8 cellular contexts compared by ENCODE assay signal in genomic region chr6:37819802-37820712, GRCh38. TPM values are rescaled to one million over a fixed set of nuclear protein-coding genes. Genes with fewer than 3 reads are reported as not detected.
A peak's percentile ranks its signal among the peaks of the same experiment; 100 is the strongest.
DNase-seq lines count a peak whose midpoint lies in the region; ATAC-seq, FAIRE-seq and TF ChIP-seq lines count a peak whose summit lies in the region.

No MANE protein-coding gene starts in this region.

- intact Hi-C loops in HCT116 (cut with micrococcal nuclease), result no loop called here

- peak; percentile 59 for DNase-seq in Ammon's horn (ENCODE audit: low spot score)
- DNase-seq in HCT116 (ENCODE audit: low read depth, low spot score), result peak; percentile 29
- peak; percentile 66 for DNase-seq in RCC 7860 (ENCODE audit: low spot score)
- peak; percentile 18 for DNase-seq in activated effector memory CD4-positive, alpha-beta T cell treated with Interleukin-2 at 50 U/mL for 16 hours
- peak; percentile 81 to 91 for DNase-seq in foreskin fibroblast
- peak in 31 of 49 donors; percentile 9 to 67 (median 34) for DNase-seq in substantia nigra (lab: John Stamatoyannopoulos, UW)
- no peak for DNase-seq in NCI-H1694 (lab: John Stamatoyannopoulos, UW)

- no peak for TF ChIP-seq EP300 in neural cell (conservative IDR thresholded peaks at IDR 0.05; ENCODE audit: poor library complexity, severe bottlenecking)

- no peak for TF ChIP-seq POLR2A in HCT116 (IDR thresholded peaks at IDR 0.05; ENCODE audit: borderline replicate concordance, extremely low read depth, insufficient read depth, insufficient read length)

- no peak overlapping the region for H2AFZ ChIP-seq in HCT116 (ENCODE audit: low read depth, low read length, poor library complexity, severe bottlenecking)
- H2AFZ ChIP-seq in neural cell (ENCODE audit: low read depth, low read length), result no peak overlapping the region

- H4K20me1 ChIP-seq in HCT116 (ENCODE audit: insufficient read depth), result no peaks in the 10 kb centered on the region; the same call in 1 of the 2 replicates
- H4K20me1 ChIP-seq in neural cell (ENCODE audit: insufficient read depth), result peaks cover 11% of the 10 kb centered on the region

- no peaks in the 10 kb centered on the region for H3K9me3 ChIP-seq in HCT116 (ENCODE audit: control insufficient read depth in 1 of 2, insufficient read depth in 1 of 2, low read depth in 1 of 2, low read length in 2 of 2)
- H3K9me3 ChIP-seq in neural cell (ENCODE audit: low read length), result no peaks in the 10 kb centered on the region

- CTCF ChIA-PET in HCT116 (lab: Charles Lee), result no interaction called here

- TF ChIP-seq CTCF in HCT116 (IDR thresholded peaks at IDR 0.05 in 2 of 3, conservative IDR thresholded peaks at IDR 0.05 in 1 of 3; ENCODE audit: borderline replicate concordance in 1 of 3, insufficient read depth in 1 of 3, low read depth in 2 of 3, low read length in 2 of 3) (no peak), foreskin fibroblast (IDR thresholded peaks at IDR 0.05; ENCODE audit: low read depth, low read length) (no peak), neural cell (IDR thresholded peaks at IDR 0.05; ENCODE audit: poor library complexity, severe bottlenecking) (no peak)

- H3K36me3 ChIP-seq in HCT116 (ENCODE audit: control insufficient read depth in 1 of 2, insufficient read depth in 2 of 2, low read length in 2 of 2), result no peaks in the 10 kb centered on the region
- no peaks in the 10 kb centered on the region for H3K36me3 ChIP-seq in neural cell (ENCODE audit: insufficient read depth, low read length)

- H3K79me2 ChIP-seq in HCT116 (ENCODE audit: insufficient read depth, low read length), result peaks cover 49% of the 10 kb centered on the region
- peaks cover 47% of the 10 kb centered on the region for H3K79me2 ChIP-seq in neural cell (replicated peaks; ENCODE audit: insufficient read depth, low read length)

- BruUV-seq in HCT116 (replicated peaks; lab: Mats Ljungman, UMichigan), result TSS peak; percentile 54

- H3K4me3 ChIP-seq in HCT116 (replicated peaks in 1 of 2; ENCODE audit: low read depth in 1 of 2, low read length in 2 of 2), result peak overlapping the region; percentile 75 to 77
- peak overlapping the region; percentile 82 to 90 for H3K4me3 ChIP-seq in foreskin fibroblast (ENCODE audit: low read depth in 1 of 2, low read length in 2 of 2)
- peak overlapping the region; percentile 85 for H3K4me3 ChIP-seq in neural cell (ENCODE audit: low read length)

- TF ChIP-seq RAD21 in HCT116 (IDR thresholded peaks at IDR 0.05; ENCODE audit: low read depth), result no peak
- TF ChIP-seq RAD21 in neural cell (conservative IDR thresholded peaks at IDR 0.05), result no peak

- H3K4me2 ChIP-seq in HCT116 (ENCODE audit: low read length) (peak overlapping the region; percentile 98), neural cell (ENCODE audit: low read length) (peak overlapping the region; percentile 92)

- no peaks in the 10 kb centered on the region for H3K9me2 ChIP-seq in HCT116 (ENCODE audit: insufficient read depth)
- H3K9me2 ChIP-seq in neural cell (ENCODE audit: insufficient read depth, low read length), result no peaks in the 10 kb centered on the region

- peak overlapping the region; percentile 68 for H3K9ac ChIP-seq in HCT116 (ENCODE audit: low read length)
- H3K9ac ChIP-seq in neural cell (ENCODE audit: low read length), result peak overlapping the region; percentile 98

- ATAC-seq in HCT116, result peak; percentile 34

- H3K27me3 ChIP-seq in HCT116 (ENCODE audit: insufficient read depth, low read length), result no peaks in the 10 kb centered on the region
- H3K27me3 ChIP-seq in neural cell (ENCODE audit: insufficient read depth, low read depth, low read length), result no peaks in the 10 kb centered on the region

- RAD21 ChIA-PET in HCT116 (lab: Charles Lee; ENCODE audit: low non-redundant PET in 1 of 2, low total read pairs in 2 of 2, uncharacterized antibody in 2 of 2, unreplicated experiment in 2 of 2), result no interaction called here

- peaks cover 6 to 19% of the 10 kb centered on the region in 2 experiments; a peak in 3 of 4 replicates for H3K4me1 ChIP-seq in HCT116 (ENCODE audit: control insufficient read depth in 1 of 2, insufficient read depth in 2 of 2, low read length in 2 of 2)

- peak overlapping the region; percentile 88 for H3K27ac ChIP-seq in HCT116 (ENCODE audit: low read depth, low read length)
- peak overlapping the region; percentile 98 for H3K27ac ChIP-seq in neural cell (ENCODE audit: low read length)
- H3K27ac ChIP-seq in substantia nigra (ENCODE audit: low read depth, low read length, poor library complexity, severe bottlenecking), result peak overlapping the region; percentile 98

- POLR2A ChIA-PET in HCT116 (lab: Charles Lee), result interaction anchor here (0.6 to 2.1 kb wide), 5 partner anchors 8 to 63 kb away, joined by 3 to 8 read pairs (median 3); no protein-coding TSS in a partner anchor

- FAIRE-seq in RCC 7860 (lab: Jason Lieb, UNC), result no peak

- H3F3A ChIP-seq in neural cell (ENCODE audit: insufficient read depth, low read length, poor library complexity, severe bottlenecking), result no peaks in the 10 kb centered on the region

TF ChIP-seq in HCT116, 20 proteins besides CTCF, POLR2A, EP300 and RAD21:
- TF ChIP-seq MAX (IDR thresholded peaks at IDR 0.05), result no peak
- 0 out of 2 replicates have a peak, but pooled peaks have one; percentile 31 for TF ChIP-seq EGR1 (IDR thresholded peaks at IDR 0.05; ENCODE audit: low read depth)
- peak; percentile 80 for TF ChIP-seq CEBPB (IDR thresholded peaks at IDR 0.05; ENCODE audit: low read depth)
- no peak for TF ChIP-seq JUND (IDR thresholded peaks at IDR 0.05)
- TF ChIP-seq, protein P1, sequence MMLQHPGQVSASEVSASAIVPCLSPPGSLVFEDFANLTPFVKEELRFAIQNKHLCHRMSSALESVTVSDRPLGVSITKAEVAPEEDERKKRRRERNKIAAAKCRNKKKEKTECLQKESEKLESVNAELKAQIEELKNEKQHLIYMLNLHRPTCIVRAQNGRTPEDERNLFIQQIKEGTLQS (IDR thresholded peaks at IDR 0.05), result peak; percentile 89; the same call in 1 of the 2 replicates
- TF ChIP-seq ZFX (IDR thresholded peaks at IDR 0.05), result peak; percentile 77
- TF ChIP-seq ELF1 (IDR thresholded peaks at IDR 0.05; ENCODE audit: borderline replicate concordance, low read depth), result no peak
- peak; percentile 23; the same call in 1 of the 2 replicates for TF ChIP-seq POLR2AphosphoS5 (IDR thresholded peaks at IDR 0.05; ENCODE audit: low read depth, low read length)
- peak; percentile 12; the same call in 1 of the 2 replicates for TF ChIP-seq SIN3A (IDR thresholded peaks at IDR 0.05; ENCODE audit: low read depth)
- TF ChIP-seq CBX3 (IDR thresholded peaks at IDR 0.05; ENCODE audit: low read depth), result no peak

TF ChIP-seq in neural cell, 6 proteins besides CTCF, POLR2A, EP300 and RAD21:
- no peak for TF ChIP-seq EZH2 (IDR thresholded peaks at IDR 0.05; ENCODE audit: borderline replicate concordance, insufficient read depth, low read length, poor library complexity, severe bottlenecking)
- no peak for TF ChIP-seq TAF1 (IDR thresholded peaks at IDR 0.05; ENCODE audit: low read depth)
- no peak for TF ChIP-seq MXI1 (conservative IDR thresholded peaks at IDR 0.05; ENCODE audit: poor library complexity, severe bottlenecking)
- TF ChIP-seq SMC3 (conservative IDR thresholded peaks at IDR 0.05; ENCODE audit: poor library complexity), result peak; percentile 29
- TF ChIP-seq, protein P2, sequence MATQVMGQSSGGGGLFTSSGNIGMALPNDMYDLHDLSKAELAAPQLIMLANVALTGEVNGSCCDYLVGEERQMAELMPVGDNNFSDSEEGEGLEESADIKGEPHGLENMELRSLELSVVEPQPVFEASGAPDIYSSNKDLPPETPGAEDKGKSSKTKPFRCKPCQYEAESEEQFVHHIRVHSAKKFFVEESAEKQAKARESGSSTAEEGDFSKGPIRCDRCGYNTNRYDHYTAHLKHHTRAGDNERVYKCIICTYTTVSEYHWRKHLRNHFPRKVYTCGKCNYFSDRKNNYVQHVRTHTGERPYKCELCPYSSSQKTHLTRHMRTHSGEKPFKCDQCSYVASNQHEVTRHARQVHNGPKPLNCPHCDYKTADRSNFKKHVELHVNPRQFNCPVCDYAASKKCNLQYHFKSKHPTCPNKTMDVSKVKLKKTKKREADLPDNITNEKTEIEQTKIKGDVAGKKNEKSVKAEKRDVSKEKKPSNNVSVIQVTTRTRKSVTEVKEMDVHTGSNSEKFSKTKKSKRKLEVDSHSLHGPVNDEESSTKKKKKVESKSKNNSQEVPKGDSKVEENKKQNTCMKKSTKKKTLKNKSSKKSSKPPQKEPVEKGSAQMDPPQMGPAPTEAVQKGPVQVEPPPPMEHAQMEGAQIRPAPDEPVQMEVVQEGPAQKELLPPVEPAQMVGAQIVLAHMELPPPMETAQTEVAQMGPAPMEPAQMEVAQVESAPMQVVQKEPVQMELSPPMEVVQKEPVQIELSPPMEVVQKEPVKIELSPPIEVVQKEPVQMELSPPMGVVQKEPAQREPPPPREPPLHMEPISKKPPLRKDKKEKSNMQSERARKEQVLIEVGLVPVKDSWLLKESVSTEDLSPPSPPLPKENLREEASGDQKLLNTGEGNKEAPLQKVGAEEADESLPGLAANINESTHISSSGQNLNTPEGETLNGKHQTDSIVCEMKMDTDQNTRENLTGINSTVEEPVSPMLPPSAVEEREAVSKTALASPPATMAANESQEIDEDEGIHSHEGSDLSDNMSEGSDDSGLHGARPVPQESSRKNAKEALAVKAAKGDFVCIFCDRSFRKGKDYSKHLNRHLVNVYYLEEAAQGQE (IDR thresholded peaks at IDR 0.05; ENCODE audit: borderline replicate concordance), result no peak
- TF ChIP-seq POLR2AphosphoS5 (IDR thresholded peaks at IDR 0.05), result no peak

RNA-seq across cellular contexts. Expression of gene ZFAND3, which starts 0.5 kb away (rescaled TPM):
- total RNA-seq in HCT116 (2021; ENCODE audit: unreplicated experiment), result 47.2 TPM
- 79.3 and 114 TPM in 2 replicates for polyA plus RNA-seq in HCT116 (2012)
- polyA plus RNA-seq in neural cell, result 19.7 and 27.1 TPM in 2 replicates
- 37.0 and 39.6 TPM in 2 replicates for polyA minus RNA-seq in neural cell
